Comparison of ENCODE assay signal across 14 cellular contexts in the genomic region with DNA sequence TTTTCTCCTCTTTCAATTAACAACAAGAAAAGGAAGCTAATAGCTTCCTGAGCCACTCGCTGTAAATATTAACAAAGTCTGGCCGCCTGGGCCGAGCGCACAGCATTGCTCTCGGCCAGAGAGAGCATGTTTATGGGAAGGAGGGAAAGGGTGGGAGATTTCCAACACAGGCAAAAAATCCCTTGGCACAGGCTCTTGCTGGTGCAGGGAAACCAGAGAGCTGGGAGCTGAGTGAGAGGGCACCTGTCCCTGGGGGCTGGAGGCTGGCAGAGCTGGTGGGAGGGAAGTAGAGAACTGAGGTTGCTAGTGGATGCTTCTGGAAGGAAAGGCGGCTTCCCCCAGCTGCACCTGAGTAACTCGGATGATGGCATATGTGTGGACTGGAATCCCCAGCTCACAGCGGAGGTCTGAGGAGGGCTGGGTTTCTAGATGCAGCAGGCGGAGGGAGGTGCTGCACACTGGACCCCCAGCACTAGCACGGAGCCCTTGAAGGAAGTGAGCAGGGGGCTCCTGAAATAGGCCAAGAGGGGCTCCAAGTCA. TPM values are rescaled to one million over a fixed set of nuclear protein-coding genes. Genes with fewer than 3 reads are reported as not detected.
DNase-seq lines count a peak whose midpoint lies in the region; ATAC-seq and TF ChIP-seq lines count a peak whose summit lies in the region.
"Had no signal": no experiment of that assay in that cellular context is flagged by ENCODE, and none has a peak within 500 bp of the region (broad histone marks: within the 10 kb centered on the region; RNA-seq: fewer than 3 reads in every experiment).

No MANE protein-coding gene starts in this region.

- H3K9me3 ChIP-seq in endodermal cell (ENCODE audit: control insufficient read depth, low read length) = no peaks in the 10 kb centered on the region
- no peaks in the 10 kb centered on the region for H3K9me3 ChIP-seq in naive thymus-derived CD4-positive, alpha-beta T cell (ENCODE audit: control insufficient read depth in 2 of 3, low read length in 3 of 3)

- CTCF ChIA-PET in naive thymus-derived CD4-positive, alpha-beta T cell (lab: Charles Lee) = no interaction called here

- H3K9ac ChIP-seq in endodermal cell (ENCODE audit: extremely low read depth, low read length, poor library complexity, severe bottlenecking) = no peak overlapping the region
- H3K9ac ChIP-seq: parathyroid adenoma had no signal

- TF ChIP-seq CTCF in mesothelial cell of epicardium (IDR thresholded peaks at IDR 0.05; ENCODE audit: unreplicated experiment) (no peak), endodermal cell (conservative IDR thresholded peaks at IDR 0.05) (no peak)

- H3K27me3 Mint-ChIP-seq in mesothelial cell of epicardium (ENCODE audit: low read depth) = no peaks in the 10 kb centered on the region
- peaks cover 34% of the 10 kb centered on the region for H3K27me3 Mint-ChIP-seq in endodermal cell (ENCODE audit: insufficient read depth)
- H3K27me3 Mint-ChIP-seq in naive thymus-derived CD4-positive, alpha-beta T cell = no peaks in the 10 kb centered on the region
- H3K27me3 Mint-ChIP-seq: activated CD4-positive, alpha-beta T cell treated with anti-CD3 and anti-CD28 coated beads for 36 hours had no signal

- intact Hi-C loops in naive thymus-derived CD4-positive, alpha-beta T cell (cut with micrococcal nuclease) = no loop called here

- H3K36me3 Mint-ChIP-seq in mesothelial cell of epicardium (no peaks in the 10 kb centered on the region), endodermal cell (ENCODE audit: low read depth) (no peaks in the 10 kb centered on the region)
- no peaks in the 10 kb centered on the region for H3K36me3 Mint-ChIP-seq in naive thymus-derived CD4-positive, alpha-beta T cell

- peaks cover 8% of the 10 kb centered on the region for H3K27me3 ChIP-seq in endodermal cell (ENCODE audit: control insufficient read depth, insufficient read depth, low read length, poor library complexity, severe bottlenecking)
- H3K27me3 ChIP-seq in naive thymus-derived CD4-positive, alpha-beta T cell (ENCODE audit: control insufficient read depth in 2 of 2, insufficient read depth in 2 of 2, low read length in 2 of 2) = no peaks in the 10 kb centered on the region

- H3K4me3 ChIP-seq in endodermal cell (ENCODE audit: low read length) = no peak overlapping the region
- no peak overlapping the region for H3K4me3 ChIP-seq in naive thymus-derived CD4-positive, alpha-beta T cell (ENCODE audit: low read length)
- H3K4me3 ChIP-seq: coronary artery had no signal

- no peak for ATAC-seq in naive thymus-derived CD4-positive, alpha-beta T cell
- ATAC-seq: activated CD4-positive, alpha-beta T cell treated with anti-CD3 and anti-CD28 coated beads for 36 hours; activated T-cell treated with anti-CD3 and anti-CD28 coated beads, Interleukin-2, amount 50 U/mL, for 4 hours had no signal

- H3K9me3 Mint-ChIP-seq in mesothelial cell of epicardium = no peaks in the 10 kb centered on the region
- H3K9me3 Mint-ChIP-seq in endodermal cell = no peaks in the 10 kb centered on the region
- no peaks in the 10 kb centered on the region for H3K9me3 Mint-ChIP-seq in naive thymus-derived CD4-positive, alpha-beta T cell
- H3K9me3 Mint-ChIP-seq: activated T-cell treated with anti-CD3 and anti-CD28 coated beads, Interleukin-2, amount 50 U/mL, for 4 hours had no signal

- POLR2A ChIA-PET in naive thymus-derived CD4-positive, alpha-beta T cell (lab: Charles Lee) = no interaction called here

- 80 to 90% methylated on average over 5 to 10 of the region's 10 CpGs for WGBS in endodermal cell (ENCODE audit: insufficient coverage in 1 of 2, insufficient read length in 1 of 2), 2 experiments

- H3K4me1 ChIP-seq in endodermal cell (ENCODE audit: control insufficient read depth, insufficient read depth, low read length) = no peaks in the 10 kb centered on the region
- no peaks in the 10 kb centered on the region for H3K4me1 ChIP-seq in naive thymus-derived CD4-positive, alpha-beta T cell (ENCODE audit: control insufficient read depth in 2 of 2, insufficient read depth in 2 of 2, low read length in 2 of 2)
- H3K4me1 ChIP-seq: parathyroid adenoma had no signal

- no peaks in the 10 kb centered on the region for H3K36me3 ChIP-seq in endodermal cell (ENCODE audit: control insufficient read depth, insufficient read depth, low read length)
- H3K36me3 ChIP-seq in naive thymus-derived CD4-positive, alpha-beta T cell (ENCODE audit: control insufficient read depth in 2 of 3, insufficient read depth in 3 of 3, low read length in 3 of 3) = no peaks in the 10 kb centered on the region

- H3K27ac ChIP-seq in angular gyrus (ENCODE audit: low read depth, low read length) (peak overlapping the region; percentile 63), temporal lobe (ENCODE audit: low read depth, low read length) (peak overlapping the region; percentile 97), endodermal cell (ENCODE audit: low read depth, low read length) (no peak overlapping the region)
- no peak overlapping the region for H3K27ac ChIP-seq in naive thymus-derived CD4-positive, alpha-beta T cell (ENCODE audit: low read depth, low read length)
- H3K27ac ChIP-seq: parathyroid adenoma had no signal

- H3K4me3 Mint-ChIP-seq in mesothelial cell of epicardium = no peak overlapping the region
- no peak overlapping the region for H3K4me3 Mint-ChIP-seq in endodermal cell
- no peak overlapping the region for H3K4me3 Mint-ChIP-seq in naive thymus-derived CD4-positive, alpha-beta T cell
- H3K4me3 Mint-ChIP-seq: activated CD4-positive, alpha-beta T cell treated with anti-CD3 and anti-CD28 coated beads for 36 hours; activated T-cell treated with anti-CD3 and anti-CD28 coated beads, Interleukin-2, amount 50 U/mL, for 4 hours had no signal

- peak overlapping the region; percentile 37 for H3K27ac Mint-ChIP-seq in mesothelial cell of epicardium
- H3K27ac Mint-ChIP-seq in endodermal cell = no peak overlapping the region
- no peak overlapping the region for H3K27ac Mint-ChIP-seq in naive thymus-derived CD4-positive, alpha-beta T cell
- H3K27ac Mint-ChIP-seq: activated CD4-positive, alpha-beta T cell treated with anti-CD3 and anti-CD28 coated beads for 36 hours had no signal

- H3K4me1 Mint-ChIP-seq in mesothelial cell of epicardium (peaks cover 17% of the 10 kb centered on the region), endodermal cell (no peaks in the 10 kb centered on the region)
- H3K4me1 Mint-ChIP-seq in naive thymus-derived CD4-positive, alpha-beta T cell = peaks cover 0 to 9% (median 0%) of the 10 kb centered on the region in 7 donors

- DNase-seq in NCI-H2107 (lab: John Stamatoyannopoulos, UW) (peak; percentile 62), mesothelial cell of epicardium (ENCODE audit: low spot score in 2 of 2, unreplicated experiment in 2 of 2) (no peak), endodermal cell (no peak)
- DNase-seq in naive thymus-derived CD4-positive, alpha-beta T cell = no peak
- no peak for DNase-seq in stimulated activated naive CD4-positive, alpha-beta T cell treated with Interleukin-2 at 50 U/mL for 16 hours (lab: John Stamatoyannopoulos, UW)
- DNase-seq: activated CD4-positive, alpha-beta T cell treated with anti-CD3 and anti-CD28 coated beads for 36 hours; activated T-cell treated with anti-CD3 and anti-CD28 coated beads, Interleukin-2, amount 50 U/mL, for 4 hours; mammary epithelial cell; NCI-H226 had no signal

RNA-seq across cellular contexts. Expression of gene FLRT1, which starts 59.6 kb away (rescaled TPM):
- total RNA-seq in mesothelial cell of epicardium (7.1 to 7.9 TPM (median 7.3 TPM) in 3 replicates), temporal lobe (7.6 TPM), endodermal cell (not detected)
- 4.2 TPM for polyA plus RNA-seq in endodermal cell (2013, experiment 1 of 2)
- polyA plus RNA-seq in endodermal cell (2013, experiment 2 of 2) = 3.8 TPM
- total RNA-seq in naive thymus-derived CD4-positive, alpha-beta T cell = not detected
- under 1 TPM; 0.05 to 0.12 TPM for polyA plus RNA-seq in naive thymus-derived CD4-positive, alpha-beta T cell
- total RNA-seq: activated T-cell treated with anti-CD3 and anti-CD28 coated beads, Interleukin-2, amount 50 U/mL, for 4 hours; T-helper 1 cell treated with Interleukin-12 subunit alpha and Interleukin-12 subunit beta and Interleukin-4 antibody, amounts not matched to agents 30 ng/mL and 1 ng/mL, for 36 hours had no signal

Comparison
In these comparisons a context has a peak if more than half of its experiments do, and no peak if none do; other contexts are left out.
1. H3K27ac ChIP-seq: peak in angular gyrus (single experiment) and temporal lobe (single experiment); none in endodermal cell (single experiment) and naive thymus-derived CD4-positive, alpha-beta T cell (single experiment).